11 cellular contexts compared by ENCODE assay signal in genomic region chr14:103155013-103155412, GRCh38. TPM values are rescaled to one million over a fixed set of nuclear protein-coding genes. Genes with fewer than 3 reads are reported as not detected.
DNase-seq lines count a peak whose midpoint lies in the region; ATAC-seq and TF ChIP-seq lines count a peak whose summit lies in the region.
"Had no signal": no experiment of that assay in that cellular context is flagged by ENCODE, and none has a peak within 500 bp of the region (broad histone marks: within the 10 kb centered on the region; RNA-seq: fewer than 3 reads in every experiment).

No MANE protein-coding gene starts in this region.

- no peak for TF ChIP-seq EP300 in ovary (IDR thresholded peaks at IDR 0.05)

- POLR2A ChIA-PET in activated CD4-positive, alpha-beta T cell treated with anti-CD3 and anti-CD28 coated beads for 36 hours (lab: Charles Lee), result no interaction called here

- TF ChIP-seq POLR2A in Peyer's patch (IDR thresholded peaks at IDR 0.05) (no peak), ovary (IDR thresholded peaks at IDR 0.05) (no peak)

- TF ChIP-seq CTCF in Peyer's patch (IDR thresholded peaks at IDR 0.05), result no peak
- TF ChIP-seq CTCF in foreskin fibroblast (IDR thresholded peaks at IDR 0.05; ENCODE audit: low read depth, low read length), result no peak
- TF ChIP-seq CTCF in ovary (IDR thresholded peaks at IDR 0.05), result no peak

- no peaks in the 10 kb centered on the region for H3K9me3 ChIP-seq in Peyer's patch
- no peaks in the 10 kb centered on the region for H3K9me3 ChIP-seq in ovary
- H3K9me3 ChIP-seq: neutrophil had no signal

- intact Hi-C loops in ovary (cut with DNase I), result no loop called here
- intact Hi-C loops in activated CD4-positive, alpha-beta T cell treated with anti-CD3 and anti-CD28 coated beads for 36 hours (cut with DNase I, micrococcal nuclease), result no loop called here

- CTCF ChIA-PET in activated CD4-positive, alpha-beta T cell treated with anti-CD3 and anti-CD28 coated beads for 36 hours (lab: Charles Lee), result no interaction called here

- peaks cover 2% of the 10 kb centered on the region for H3K27me3 Mint-ChIP-seq in activated CD4-positive, alpha-beta T cell treated with anti-CD3 and anti-CD28 coated beads for 36 hours

- WGBS in ovary, 3 donors, result 46 to 52% (median 52%) methylated on average over 6 of the region's 6 CpGs

- no peaks in the 10 kb centered on the region for H3K36me3 Mint-ChIP-seq in activated CD4-positive, alpha-beta T cell treated with anti-CD3 and anti-CD28 coated beads for 36 hours (ENCODE audit: low read depth)
- H3K36me3 Mint-ChIP-seq: stimulated activated naive B cell treated with anti-CD40 and anti-IgM and Interleukin-4, amounts not matched to agents 10 μg/mL and 1 μg/mL and 100 μg/mL, for 72 hours had no signal

- H3K36me3 ChIP-seq in Peyer's patch (no peaks in the 10 kb centered on the region), ovary (no peaks in the 10 kb centered on the region)
- H3K36me3 ChIP-seq: neutrophil had no signal

- DNase-seq in ELR (ENCODE audit: low read depth), result peak; percentile 88
- DNase-seq in Peyer's patch, result peak; percentile 20 to 79 (median 76)
- peak; percentile 69 to 88 for DNase-seq in foreskin fibroblast
- DNase-seq in ovary, result peak in 3 of 5 donors; percentile 21 to 59 (median 26)
- no peak for DNase-seq in activated CD4-positive, alpha-beta T cell treated with anti-CD3 and anti-CD28 coated beads for 36 hours
- DNase-seq in middle frontal gyrus (ENCODE audit: extremely low spot score, low spot score), result no peak
- DNase-seq: NCI-H510A treated with DMSO at 0.1 percent for 48 hours; stimulated activated naive B cell treated with anti-CD40 and anti-IgM and Interleukin-4, amounts not matched to agents 10 μg/mL and 1 μg/mL and 100 μg/mL, for 72 hours had no signal

- H3K27me3 ChIP-seq in Peyer's patch, result no peaks in the 10 kb centered on the region
- H3K27me3 ChIP-seq in ovary, result no peaks in the 10 kb centered on the region

- H3K4me3 ChIP-seq in Peyer's patch (no peak overlapping the region), foreskin fibroblast (ENCODE audit: low read depth in 1 of 2, low read length in 2 of 2) (no peak overlapping the region), ovary (no peak overlapping the region)

- H3K4me1 ChIP-seq in Peyer's patch, result no peaks in the 10 kb centered on the region
- peaks cover 10% of the 10 kb centered on the region for H3K4me1 ChIP-seq in ovary (ENCODE audit: insufficient read depth)

- ATAC-seq in HG03135 (IDR thresholded peaks at IDR 0.05; ENCODE audit: unreplicated experiment) (no peak), GM19324 (IDR thresholded peaks at IDR 0.05; ENCODE audit: low FRiP score, unreplicated experiment) (no peak)
- ATAC-seq in activated CD4-positive, alpha-beta T cell treated with anti-CD3 and anti-CD28 coated beads for 36 hours, result no peak
- ATAC-seq: stimulated activated naive B cell treated with anti-CD40 and anti-IgM and Interleukin-4, amounts not matched to agents 10 μg/mL and 1 μg/mL and 100 μg/mL, for 72 hours had no signal

- H3K27ac ChIP-seq in Peyer's patch (no peak overlapping the region), ovary (no peak overlapping the region)
- H3K27ac ChIP-seq: neutrophil had no signal

- H3K4me3 Mint-ChIP-seq in activated CD4-positive, alpha-beta T cell treated with anti-CD3 and anti-CD28 coated beads for 36 hours, result no peak overlapping the region
- H3K4me3 Mint-ChIP-seq: stimulated activated naive B cell treated with anti-CD40 and anti-IgM and Interleukin-4, amounts not matched to agents 10 μg/mL and 1 μg/mL and 100 μg/mL, for 72 hours had no signal

- no peak overlapping the region for H3K27ac Mint-ChIP-seq in activated CD4-positive, alpha-beta T cell treated with anti-CD3 and anti-CD28 coated beads for 36 hours
- H3K27ac Mint-ChIP-seq: stimulated activated naive B cell treated with anti-CD40 and anti-IgM and Interleukin-4, amounts not matched to agents 10 μg/mL and 1 μg/mL and 100 μg/mL, for 72 hours had no signal

- no peaks in the 10 kb centered on the region for H3K4me1 Mint-ChIP-seq in activated CD4-positive, alpha-beta T cell treated with anti-CD3 and anti-CD28 coated beads for 36 hours
- H3K4me1 Mint-ChIP-seq: stimulated activated naive B cell treated with anti-CD40 and anti-IgM and Interleukin-4, amounts not matched to agents 10 μg/mL and 1 μg/mL and 100 μg/mL, for 72 hours had no signal

- no peaks in the 10 kb centered on the region for H3K9me3 Mint-ChIP-seq in activated CD4-positive, alpha-beta T cell treated with anti-CD3 and anti-CD28 coated beads for 36 hours (ENCODE audit: low read depth)
- H3K9me3 Mint-ChIP-seq: stimulated activated naive B cell treated with anti-CD40 and anti-IgM and Interleukin-4, amounts not matched to agents 10 μg/mL and 1 μg/mL and 100 μg/mL, for 72 hours had no signal

RNA-seq across cellular contexts. Expression of gene TNFAIP2, which starts 31.8 kb away (rescaled TPM):
- total RNA-seq in Peyer's patch (10 to 100 TPM; 10.5 to 94.9 (median 31.1) TPM), ovary (100 to 1,000 TPM in 1 of 7 donors, 10 to 100 TPM in 4, 1 to 10 TPM in 2; 7.1 to 258 (median 28.1) TPM)
- polyA plus RNA-seq in ovary, result 10 to 100 TPM; 18.7 to 27.4 TPM
- 1 to 10 TPM; 1.7 to 1.8 TPM for total RNA-seq in activated CD4-positive, alpha-beta T cell treated with anti-CD3 and anti-CD28 coated beads for 36 hours

Comparison
In these comparisons a context has a peak if more than half of its experiments do, and no peak if none do; other contexts are left out.
1. DNase-seq: peak in ELR (single experiment), Peyer's patch (3 of 3), foreskin fibroblast (2 of 2) and ovary (3 of 5); none in activated CD4-positive, alpha-beta T cell treated with anti-CD3 and anti-CD28 coated beads for 36 hours (single experiment) and middle frontal gyrus (single experiment).